In genomic region chr5:7078901-7079300, GRCh38 we compare ENCODE assay signal across 12 cellular contexts.
A peak's percentile ranks its signal among the peaks of the same experiment; 100 is the strongest.
DNase-seq lines count a peak whose midpoint lies in the region; ATAC-seq, FAIRE-seq and TF ChIP-seq lines count a peak whose summit lies in the region.
"Had no signal": no experiment of that assay in that cellular context is flagged by ENCODE, and none has a peak within 500 bp of the region (broad histone marks: within the 10 kb centered on the region; RNA-seq: fewer than 3 reads in every experiment).

No MANE protein-coding gene starts in this region.

- TF ChIP-seq CTCF in dorsolateral prefrontal cortex (IDR thresholded peaks at IDR 0.05 in 54 of 56, conservative IDR thresholded peaks at IDR 0.05 in 2 of 56; ENCODE audit: low read depth in 1 of 56, partially characterized antibody in 56 of 56) = peak in 31 of 56 donors; percentile 6 to 48 (median 22)

- no peak for ATAC-seq in activated T-cell treated with anti-CD3 and anti-CD28 coated beads, Interleukin-2, amount 50 U/mL, for 4 hours
- ATAC-seq in HG03354 (IDR thresholded peaks at IDR 0.05; ENCODE audit: poor library complexity, severe bottlenecking, unreplicated experiment) = no peak

- no peak for FAIRE-seq in GM12892 (lab: Jason Lieb, UNC)
- FAIRE-seq: A204.1, TTC549 had no signal

- H3K4me3 Mint-ChIP-seq in activated T-cell treated with anti-CD3 and anti-CD28 coated beads, Interleukin-2, amount 50 U/mL, for 4 hours = no peak overlapping the region
- H3K4me3 Mint-ChIP-seq: HFFc6 had no signal

- H3K27ac ChIP-seq in dorsolateral prefrontal cortex = peak overlapping the region in 1 of 59 donors; percentile 3

- intact Hi-C loops in dorsolateral prefrontal cortex (cut with DNase I) = no loop called here

- H3K4me1 Mint-ChIP-seq in activated T-cell treated with anti-CD3 and anti-CD28 coated beads, Interleukin-2, amount 50 U/mL, for 4 hours (ENCODE audit: low read depth) = no peaks in the 10 kb centered on the region

- peak overlapping the region in 18 of 59 donors; percentile 4 to 34 (median 14) for H3K4me3 ChIP-seq in dorsolateral prefrontal cortex

- H3K9me3 Mint-ChIP-seq in activated T-cell treated with anti-CD3 and anti-CD28 coated beads, Interleukin-2, amount 50 U/mL, for 4 hours = no peaks in the 10 kb centered on the region

- no peaks in the 10 kb centered on the region for H3K36me3 Mint-ChIP-seq in activated T-cell treated with anti-CD3 and anti-CD28 coated beads, Interleukin-2, amount 50 U/mL, for 4 hours (ENCODE audit: insufficient read depth)

- no peaks in the 10 kb centered on the region for H3K27me3 Mint-ChIP-seq in activated T-cell treated with anti-CD3 and anti-CD28 coated beads, Interleukin-2, amount 50 U/mL, for 4 hours (ENCODE audit: low read depth)

- H3K27me3 ChIP-seq in dorsolateral prefrontal cortex = peaks cover 0 to 5% (median 0%) of the 10 kb centered on the region in 45 donors

- peak; percentile 4 for DNase-seq in DMS79 treated with DMSO at 0.1 percent for 48 hours (lab: John Stamatoyannopoulos, UW)
- DNase-seq in DMS79 (lab: John Stamatoyannopoulos, UW) = no peak
- peak; percentile 33 for DNase-seq in NCI-H345 treated with DMSO at 0.1 percent for 48 hours (lab: John Stamatoyannopoulos, UW; ENCODE audit: unreplicated experiment)
- DNase-seq in dorsolateral prefrontal cortex = peak in 2 of 10 donors; percentile 16 to 29
- DNase-seq in putamen (ENCODE audit: low spot score) = peak; percentile 7
- no peak for DNase-seq in activated T-cell treated with anti-CD3 and anti-CD28 coated beads, Interleukin-2, amount 50 U/mL, for 4 hours
- no peak for DNase-seq in GM12892 (ENCODE audit: insufficient read length)
- DNase-seq: HFFc6; stimulated activated CD4-positive, alpha-beta T cell treated with anti-CD3 and anti-CD28 coated beads, Interleukin-4, amount 100 ng/mL, for 24 hours had no signal

- TF ChIP-seq POLR2A in GM12892 (IDR thresholded peaks at IDR 0.05; ENCODE audit: low read depth, low read length) = no peak

Comparison
In these comparisons a context has a peak if more than half of its experiments do, and no peak if none do; other contexts are left out.
1. DNase-seq: peak in DMS79 treated with DMSO at 0.1 percent for 48 hours (single experiment), NCI-H345 treated with DMSO at 0.1 percent for 48 hours (single experiment) and putamen (single experiment); none in DMS79 (single experiment), activated T-cell treated with anti-CD3 and anti-CD28 coated beads, Interleukin-2, amount 50 U/mL, for 4 hours (single experiment) and GM12892 (single experiment).